In the genomic region with DNA sequence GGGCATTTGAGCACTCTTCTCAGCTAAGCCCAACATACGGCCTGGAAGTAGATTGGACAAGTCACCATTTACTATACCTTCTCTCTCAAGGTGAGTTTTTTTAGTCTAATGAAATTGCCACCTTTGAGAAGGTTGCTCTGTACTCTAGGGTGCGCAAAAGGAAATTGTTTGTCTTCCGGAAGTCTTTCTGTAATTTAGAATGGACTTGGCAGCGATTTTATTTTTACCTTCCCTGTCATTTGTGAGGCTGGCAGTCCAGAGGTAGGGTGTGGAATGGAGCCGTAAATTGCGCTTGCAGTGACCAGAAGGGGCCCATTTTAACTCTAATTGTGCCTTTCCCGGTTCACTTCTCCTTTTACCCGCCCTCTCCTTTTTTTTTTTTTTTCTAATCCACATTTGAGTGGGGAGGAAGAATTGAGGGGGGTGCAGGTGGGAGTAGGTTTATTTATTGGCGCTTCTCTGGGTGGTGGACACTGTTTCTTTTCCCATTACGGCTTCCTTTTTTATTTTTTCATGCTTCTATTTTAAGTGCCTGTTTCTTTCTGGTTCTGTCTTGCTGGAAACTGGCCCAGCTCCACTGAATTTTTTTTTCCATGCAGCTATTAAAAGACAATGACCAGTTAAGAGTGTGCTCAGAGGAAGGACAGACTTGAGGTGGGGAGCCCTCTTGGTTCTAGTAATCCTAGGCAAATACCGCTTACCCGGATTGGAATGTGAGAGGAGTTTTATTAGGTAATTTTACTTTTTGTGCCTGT, we compare ENCODE assay signal across 9 cellular contexts.
A peak's percentile ranks its signal among the peaks of the same experiment; 100 is the strongest.
DNase-seq lines count a peak whose midpoint lies in the region; ATAC-seq and TF ChIP-seq lines count a peak whose summit lies in the region.
"Had no signal": no experiment of that assay in that cellular context is flagged by ENCODE, and none has a peak within 500 bp of the region (broad histone marks: within the 10 kb centered on the region; RNA-seq: fewer than 3 reads in every experiment).

No MANE protein-coding gene starts in this region.

- 41% methylated on average over 11 of the region's 12 CpGs for WGBS in right lobe of liver (ENCODE audit: insufficient coverage, low coverage, low lambda C conversion rate, missing lambda C conversion rate)

- peaks cover 13% of the 10 kb centered on the region for H3K4me1 Mint-ChIP-seq in activated CD8-positive, alpha-beta T cell treated with anti-CD3 and anti-CD28 coated beads, Interleukin-2, amount 10 ng/mL, durations not matched to agents 7 days and 5 days (ENCODE audit: low read depth)

- DNase-seq in LNCaP clone FGC (ENCODE audit: low read depth) (peak; percentile 67), caudate nucleus (lab: John Stamatoyannopoulos, UW) (peak in 3 of 61 donors; percentile 11 to 70 (median 12)), right lobe of liver (no peak), substantia nigra (lab: John Stamatoyannopoulos, UW) (peak in 11 of 49 donors; percentile 5 to 57 (median 20)), NCI-H510A (lab: John Stamatoyannopoulos, UW) (no peak), NCI-H187 treated with DMSO at 0.1 percent for 48 hours (lab: John Stamatoyannopoulos, UW) (no peak)
- no peak for DNase-seq in activated CD8-positive, alpha-beta T cell treated with anti-CD3 and anti-CD28 coated beads, Interleukin-2, amount 10 ng/mL, durations not matched to agents 7 days and 5 days
- DNase-seq: NCI-H526 treated with DMSO at 0.1 percent for 48 hours had no signal

- H3K36me3 ChIP-seq in right lobe of liver: no peaks in the 10 kb centered on the region

- no peaks in the 10 kb centered on the region for H3K9me3 Mint-ChIP-seq in activated CD8-positive, alpha-beta T cell treated with anti-CD3 and anti-CD28 coated beads, Interleukin-2, amount 10 ng/mL, durations not matched to agents 7 days and 5 days (ENCODE audit: insufficient read depth)

- H3K4me3 ChIP-seq in LNCaP clone FGC (ENCODE audit: low read depth, low read length): no peak overlapping the region
- H3K4me3 ChIP-seq in right lobe of liver: no peak overlapping the region

- peak; percentile 35 to 39 (median 35) for ATAC-seq in right lobe of liver
- no peak for ATAC-seq in activated CD4-positive, CD25-positive, alpha-beta regulatory T cell treated with anti-CD3 and anti-CD28 coated beads, Interleukin-2, amount 50 U/mL, for 24 hours
- no peak for ATAC-seq in activated CD8-positive, alpha-beta T cell treated with anti-CD3 and anti-CD28 coated beads, Interleukin-2, amount 10 ng/mL, durations not matched to agents 7 days and 5 days

- intact Hi-C loops in right lobe of liver (cut with DNase I): no loop called here

- TF ChIP-seq CTCF in LNCaP clone FGC (IDR thresholded peaks at IDR 0.05; ENCODE audit: control insufficient read depth, extremely low read depth, insufficient read depth) (no peak), right lobe of liver (IDR thresholded peaks at IDR 0.05) (no peak)

- peaks cover 0 to 30% (median 7%) of the 10 kb centered on the region in 4 donors for H3K4me1 ChIP-seq in right lobe of liver

- H3K27ac Mint-ChIP-seq in activated CD8-positive, alpha-beta T cell treated with anti-CD3 and anti-CD28 coated beads, Interleukin-2, amount 10 ng/mL, durations not matched to agents 7 days and 5 days: no peak overlapping the region

- H3K36me3 Mint-ChIP-seq in activated CD8-positive, alpha-beta T cell treated with anti-CD3 and anti-CD28 coated beads, Interleukin-2, amount 10 ng/mL, durations not matched to agents 7 days and 5 days (ENCODE audit: low read depth): peaks cover 8% of the 10 kb centered on the region

- H3K27me3 Mint-ChIP-seq in activated CD8-positive, alpha-beta T cell treated with anti-CD3 and anti-CD28 coated beads, Interleukin-2, amount 10 ng/mL, durations not matched to agents 7 days and 5 days (ENCODE audit: low read depth): no peaks in the 10 kb centered on the region

- POLR2A ChIA-PET in activated CD8-positive, alpha-beta T cell treated with anti-CD3 and anti-CD28 coated beads, Interleukin-2, amount 10 ng/mL, durations not matched to agents 7 days and 5 days (lab: Charles Lee): interaction anchor here (0.6 kb wide), 1 partner anchor 17 kb away, joined by 4 read pairs; no protein-coding TSS in a partner anchor

- H3K27ac ChIP-seq in caudate nucleus (ENCODE audit: low read depth, low read length) (peak overlapping the region; percentile 54), right lobe of liver (peak overlapping the region; percentile 13 to 56 (median 41)), substantia nigra (ENCODE audit: low read depth, low read length, poor library complexity, severe bottlenecking) (peak overlapping the region; percentile 52)

- no peaks in the 10 kb centered on the region for H3K9me3 ChIP-seq in right lobe of liver

- H3K27me3 ChIP-seq in right lobe of liver: no peaks in the 10 kb centered on the region

- CTCF ChIA-PET in activated CD8-positive, alpha-beta T cell treated with anti-CD3 and anti-CD28 coated beads, Interleukin-2, amount 10 ng/mL, durations not matched to agents 7 days and 5 days (lab: Charles Lee): no interaction called here

- no peak for TF ChIP-seq POLR2A in right lobe of liver (IDR thresholded peaks at IDR 0.05)

- no peak overlapping the region for H3K4me3 Mint-ChIP-seq in activated CD8-positive, alpha-beta T cell treated with anti-CD3 and anti-CD28 coated beads, Interleukin-2, amount 10 ng/mL, durations not matched to agents 7 days and 5 days

Comparison
In these comparisons a context has a peak if more than half of its experiments do, and no peak if none do; other contexts are left out.
1. ATAC-seq: peak in right lobe of liver (4 of 4); none in activated CD4-positive, CD25-positive, alpha-beta regulatory T cell treated with anti-CD3 and anti-CD28 coated beads, Interleukin-2, amount 50 U/mL, for 24 hours (0 of 2) and activated CD8-positive, alpha-beta T cell treated with anti-CD3 and anti-CD28 coated beads, Interleukin-2, amount 10 ng/mL, durations not matched to agents 7 days and 5 days (single experiment).
2. Peak in every context shown above with its lines, with median percentiles within 50 percentile points of each other: H3K27ac ChIP-seq.